ENCODE assay signal across 12 cellular contexts in the genomic region with DNA sequence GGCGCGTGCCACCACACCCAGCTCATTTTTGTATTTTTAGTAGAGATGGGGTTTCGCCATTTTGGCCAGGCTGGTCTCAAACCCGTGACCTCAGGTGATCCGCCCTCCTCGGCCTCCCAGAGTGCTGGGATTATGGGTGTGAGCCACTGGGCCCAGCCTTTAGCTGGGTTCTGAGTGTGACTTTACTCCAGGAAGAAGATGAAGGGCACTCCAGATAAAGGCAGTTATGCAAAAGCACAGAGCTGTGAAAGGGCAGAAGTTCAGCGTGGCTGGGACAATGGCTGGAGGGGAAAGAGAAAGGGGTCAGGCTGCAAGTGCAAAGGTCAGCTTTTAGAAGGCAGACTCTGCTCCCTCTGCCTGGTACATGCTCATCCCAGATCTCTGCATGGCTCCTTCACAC. TPM values are rescaled to one million over a fixed set of nuclear protein-coding genes. Genes with fewer than 3 reads are reported as not detected.
DNase-seq lines count a peak whose midpoint lies in the region; ATAC-seq and TF ChIP-seq lines count a peak whose summit lies in the region.
"Had no signal": no experiment of that assay in that cellular context is flagged by ENCODE, and none has a peak within 500 bp of the region (broad histone marks: within the 10 kb centered on the region; RNA-seq: fewer than 3 reads in every experiment).

No MANE protein-coding gene starts in this region.

- no peaks in the 10 kb centered on the region for H4K20me1 ChIP-seq in neural progenitor cell (ENCODE audit: low read depth)

- no peaks in the 10 kb centered on the region for H3F3A ChIP-seq in neural progenitor cell (ENCODE audit: low read depth)

- H3K36me3 ChIP-seq in effector memory CD4-positive, alpha-beta T cell (ENCODE audit: control insufficient read depth, insufficient read depth, low read length) = no peaks in the 10 kb centered on the region
- H3K36me3 ChIP-seq in neural progenitor cell = no peaks in the 10 kb centered on the region

- no peak for ATAC-seq in HG03159 (IDR thresholded peaks at IDR 0.05; ENCODE audit: unreplicated experiment)
- ATAC-seq in HG03521 (IDR thresholded peaks at IDR 0.05; ENCODE audit: unreplicated experiment) = no peak

- no peaks in the 10 kb centered on the region for H3K9me3 ChIP-seq in effector memory CD4-positive, alpha-beta T cell (ENCODE audit: control insufficient read depth, low read length)
- no peaks in the 10 kb centered on the region for H3K9me3 ChIP-seq in neural progenitor cell (ENCODE audit: low read depth)

- H3K27me3 ChIP-seq in effector memory CD4-positive, alpha-beta T cell (replicated peaks; ENCODE audit: control insufficient read depth, insufficient read depth, low read length, poor library complexity, severe bottlenecking) = no peaks in the 10 kb centered on the region
- no peaks in the 10 kb centered on the region for H3K27me3 ChIP-seq in neural progenitor cell

- H3K27ac ChIP-seq in effector memory CD4-positive, alpha-beta T cell (ENCODE audit: insufficient read depth, low read length, poor library complexity, severe bottlenecking) = peak overlapping the region; percentile 47
- no peak overlapping the region for H3K27ac ChIP-seq in neural progenitor cell
- H3K27ac ChIP-seq: VCaP had no signal

- no peak overlapping the region for H3K4me2 ChIP-seq in neural progenitor cell

- no peaks in the 10 kb centered on the region for H3K9me3 Mint-ChIP-seq in T-helper 2 cell treated with Interferon-gamma antibody and Interleukin-4, amounts not matched to agents 5 μg/mL and 100 μg/mL, for 36 hours
- no peaks in the 10 kb centered on the region for H3K9me3 Mint-ChIP-seq in neural progenitor cell

- TF ChIP-seq CTCF in neural progenitor cell (IDR thresholded peaks at IDR 0.05) = no peak

- peak overlapping the region; percentile 83 for H3K4me3 Mint-ChIP-seq in T-helper 2 cell treated with Interferon-gamma antibody and Interleukin-4, amounts not matched to agents 5 μg/mL and 100 μg/mL, for 36 hours
- no peak overlapping the region for H3K4me3 Mint-ChIP-seq in neural progenitor cell

- peak overlapping the region; percentile 93 for H3K27ac Mint-ChIP-seq in T-helper 2 cell treated with Interferon-gamma antibody and Interleukin-4, amounts not matched to agents 5 μg/mL and 100 μg/mL, for 36 hours
- peak overlapping the region; percentile 88 for H3K27ac Mint-ChIP-seq in neural progenitor cell

- H3K4me1 Mint-ChIP-seq in T-helper 2 cell treated with Interferon-gamma antibody and Interleukin-4, amounts not matched to agents 5 μg/mL and 100 μg/mL, for 36 hours (ENCODE audit: low read depth) = peaks cover 75% of the 10 kb centered on the region
- peaks cover 37% of the 10 kb centered on the region for H3K4me1 Mint-ChIP-seq in neural progenitor cell

- peaks cover 4% of the 10 kb centered on the region for H3K27me3 Mint-ChIP-seq in T-helper 2 cell treated with Interferon-gamma antibody and Interleukin-4, amounts not matched to agents 5 μg/mL and 100 μg/mL, for 36 hours (ENCODE audit: low read depth)
- H3K27me3 Mint-ChIP-seq in neural progenitor cell (ENCODE audit: insufficient read depth, low read depth) = peaks cover 7% of the 10 kb centered on the region

- H3K4me1 ChIP-seq in effector memory CD4-positive, alpha-beta T cell (ENCODE audit: control insufficient read depth, insufficient read depth, low read length, poor library complexity, severe bottlenecking) = peaks cover 46% of the 10 kb centered on the region
- no peaks in the 10 kb centered on the region for H3K4me1 ChIP-seq in neural progenitor cell

- H3K4me3 ChIP-seq in effector memory CD4-positive, alpha-beta T cell (ENCODE audit: insufficient read depth, low read depth, low read length, poor library complexity, severe bottlenecking) = no peak overlapping the region
- H3K4me3 ChIP-seq in neural progenitor cell = no peak overlapping the region

- no peak overlapping the region for H3K9ac ChIP-seq in neural progenitor cell

- H3K36me3 Mint-ChIP-seq in T-helper 2 cell treated with Interferon-gamma antibody and Interleukin-4, amounts not matched to agents 5 μg/mL and 100 μg/mL, for 36 hours (ENCODE audit: low read depth) = peaks cover 20% of the 10 kb centered on the region
- H3K36me3 Mint-ChIP-seq in neural progenitor cell = no peaks in the 10 kb centered on the region

- H2AFZ ChIP-seq in neural progenitor cell (replicated peaks) = no peak overlapping the region

- no peaks in the 10 kb centered on the region for H3K79me2 ChIP-seq in neural progenitor cell (ENCODE audit: low read depth)

- no peak for DNase-seq in T-helper 2 cell treated with Interferon-gamma antibody and Interleukin-4, amounts not matched to agents 5 μg/mL and 100 μg/mL, for 36 hours (ENCODE audit: low spot score)
- no peak for DNase-seq in T-helper 2 cell
- peak; percentile 57 for DNase-seq in MV-4-11 (lab: John Stamatoyannopoulos, UW)
- DNase-seq in effector memory CD4-positive, alpha-beta T cell = no peak
- DNase-seq in neural progenitor cell (ENCODE audit: low spot score) = no peak
- no peak for DNase-seq in NCI-H2029 treated with DMSO at 0.1 percent for 48 hours (lab: John Stamatoyannopoulos, UW)
- DNase-seq: H7, NCI-H146, NCI-H524 had no signal

RNA-seq across cellular contexts. Expression of gene MAP3K5, which starts 39.7 kb away (rescaled TPM):
- 0.02 and 0.28 TPM in 2 replicates for total RNA-seq in neural progenitor cell (ENCODE audit: low replicate concordance)
